ENCODE assay signal across 26 cellular contexts in the genomic region with DNA sequence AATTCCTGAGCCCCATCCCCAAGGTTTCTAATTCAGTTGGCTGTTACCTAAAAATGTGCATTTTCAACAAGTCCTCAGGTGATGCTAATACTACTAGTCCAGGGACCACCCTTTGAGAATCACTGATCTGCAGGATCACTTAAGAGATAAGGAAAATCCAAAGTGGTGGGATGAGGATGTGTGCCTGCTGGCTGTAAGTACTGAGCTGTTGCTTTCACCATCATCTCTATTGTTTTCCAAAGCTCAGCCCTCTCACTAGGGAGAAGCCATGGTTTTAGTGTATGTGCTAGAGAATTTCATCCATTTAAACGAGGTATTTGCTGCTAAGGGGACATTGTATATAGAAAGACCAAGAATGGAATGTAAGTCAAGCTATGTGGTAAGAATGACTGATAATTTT.
A peak's percentile ranks its signal among the peaks of the same experiment; 100 is the strongest.
DNase-seq lines count a peak whose midpoint lies in the region; FAIRE-seq and TF ChIP-seq lines count a peak whose summit lies in the region.
"Had no signal": no experiment of that assay in that cellular context is flagged by ENCODE, and none has a peak within 500 bp of the region (broad histone marks: within the 10 kb centered on the region; RNA-seq: fewer than 3 reads in every experiment).

No MANE protein-coding gene starts in this region.

- peak overlapping the region; percentile 18; the same call in 1 of the 2 replicates for H2AFZ ChIP-seq in H1 (ENCODE audit: low read length)
- no peak overlapping the region for H2AFZ ChIP-seq in neuronal stem cell (ENCODE audit: low read length)
- H2AFZ ChIP-seq: GM23248 had no signal

- H4K91ac ChIP-seq in H1 (replicated peaks; ENCODE audit: insufficient read length, low read length) (no peak overlapping the region), neuronal stem cell (ENCODE audit: low read depth, low read length, poor library complexity) (no peak overlapping the region)

- no peak overlapping the region for H2BK120ac ChIP-seq in H1 (replicated peaks; ENCODE audit: low read depth, low read length)
- no peak overlapping the region for H2BK120ac ChIP-seq in neuronal stem cell (ENCODE audit: low read depth, low read length)

- no peak overlapping the region for H2BK5ac ChIP-seq in H1 (ENCODE audit: low read depth, low read length)
- H2BK5ac ChIP-seq in neuronal stem cell (ENCODE audit: low read length), result no peak overlapping the region

- H3K4ac ChIP-seq in H1 (replicated peaks; ENCODE audit: insufficient read length, low read depth, low read length), result no peak overlapping the region
- H3K4ac ChIP-seq in neuronal stem cell (ENCODE audit: low read length), result no peak overlapping the region

- intact Hi-C loops in tibial artery (cut with DNase I; ENCODE audit: low total_unique reads), result no loop called here

- H3K27ac ChIP-seq in H1 (ENCODE audit: low read depth, low read length) (no peak overlapping the region), neuronal stem cell (replicated peaks; ENCODE audit: low read length) (no peak overlapping the region), caudate nucleus (ENCODE audit: low read depth, low read length) (no peak overlapping the region), tibial artery (no peak overlapping the region)
- H3K27ac ChIP-seq: A549, GM23248 had no signal

- H2BK20ac ChIP-seq in H1 (ENCODE audit: low read length), result no peak overlapping the region

- POLR2A ChIA-PET in H1 (lab: Charles Lee; ENCODE audit: partially characterized antibody), result no interaction called here

- no peaks in the 10 kb centered on the region for H3K4me1 Mint-ChIP-seq in activated T-cell treated with anti-CD3 and anti-CD28 coated beads, Interleukin-2, amount 50 U/mL, for 24 hours (ENCODE audit: low read depth)
- H3K4me1 Mint-ChIP-seq: B cell, CD14-positive monocyte had no signal

- TF ChIP-seq CTCF in H1 (IDR thresholded peaks at IDR 0.05; ENCODE audit: control extremely low read depth in 1 of 3, insufficient read depth in 1 of 3, low read depth in 1 of 3, low read length in 3 of 3) (no peak), tibial artery (IDR thresholded peaks at IDR 0.05) (no peak)

- H3K14ac ChIP-seq in H1 (ENCODE audit: insufficient read length), result no peak overlapping the region
- H3K14ac ChIP-seq in neuronal stem cell (ENCODE audit: low read length), result no peak overlapping the region

- H2BK12ac ChIP-seq in H1 (ENCODE audit: low read depth, low read length) (no peak overlapping the region), neuronal stem cell (ENCODE audit: low read length) (no peak overlapping the region)

- no peak for TF ChIP-seq EP300 in H1 (IDR thresholded peaks at IDR 0.05; ENCODE audit: borderline replicate concordance in 1 of 2, low read depth in 2 of 2, low read length in 2 of 2)

- no peaks in the 10 kb centered on the region for H3K27me3 ChIP-seq in NT2/D1 (ENCODE audit: insufficient read depth, insufficient read length)
- H3K27me3 ChIP-seq in H1 (replicated peaks in 1 of 4; ENCODE audit: control insufficient read depth in 3 of 4, extremely low read depth in 1 of 4, insufficient read depth in 3 of 4, low read length in 3 of 4), result no peaks in the 10 kb centered on the region
- no peaks in the 10 kb centered on the region for H3K27me3 ChIP-seq in neuronal stem cell (ENCODE audit: control insufficient read depth in 3 of 3, insufficient read depth in 3 of 3, low read depth in 1 of 3, low read length in 3 of 3)
- no peaks in the 10 kb centered on the region for H3K27me3 ChIP-seq in tibial artery

- H3K36me3 ChIP-seq in NT2/D1 (ENCODE audit: insufficient read depth, insufficient read length, low read length), result no peaks in the 10 kb centered on the region
- H3K36me3 ChIP-seq in H1 (ENCODE audit: control insufficient read depth in 2 of 4, insufficient read depth in 4 of 4, low read length in 3 of 4), result no peaks in the 10 kb centered on the region
- no peaks in the 10 kb centered on the region for H3K36me3 ChIP-seq in neuronal stem cell (replicated peaks in 1 of 2; ENCODE audit: control insufficient read depth in 2 of 2, insufficient read depth in 2 of 2, low read length in 2 of 2)
- H3K36me3 ChIP-seq in tibial artery, result no peaks in the 10 kb centered on the region

- H3K9ac ChIP-seq in NT2/D1 (ENCODE audit: insufficient read length, low read depth), result no peak overlapping the region
- no peak overlapping the region for H3K9ac ChIP-seq in H1 (replicated peaks in 1 of 4; ENCODE audit: extremely low read depth in 1 of 4, low read depth in 3 of 4, low read length in 3 of 4)
- H3K9ac ChIP-seq in neuronal stem cell (ENCODE audit: low read depth, low read length, poor library complexity), result no peak overlapping the region
- H3K9ac ChIP-seq: GM23248 had no signal

- CTCF ChIA-PET in H1 (lab: Charles Lee; ENCODE audit: partially characterized antibody), result interaction anchor here (2.1 kb wide), 1 partner anchor 8 kb away, joined by 6 read pairs; no protein-coding TSS in a partner anchor

- no peak for FAIRE-seq in H1 (lab: Jason Lieb, UNC)
- FAIRE-seq: A549, D721Med, GM12878 had no signal

- H3K9me3 Mint-ChIP-seq in activated T-cell treated with anti-CD3 and anti-CD28 coated beads, Interleukin-2, amount 50 U/mL, for 24 hours, result no peaks in the 10 kb centered on the region

- no peak for TF ChIP-seq POLR2A in H1 (IDR thresholded peaks at IDR 0.05; ENCODE audit: control extremely low read depth in 1 of 2, low read depth in 2 of 2, low read length in 2 of 2)

- H4K5ac ChIP-seq in H1 (ENCODE audit: insufficient read length, low read depth, low read length), result no peak overlapping the region

- H3K4me3 ChIP-seq in NT2/D1 (ENCODE audit: insufficient read length, low read depth), result no peak overlapping the region
- H3K4me3 ChIP-seq in H1 (ENCODE audit: extremely low read depth in 1 of 4, insufficient read depth in 2 of 4, low read depth in 3 of 4, low read length in 4 of 4), result no peak overlapping the region
- no peak overlapping the region for H3K4me3 ChIP-seq in neuronal stem cell (ENCODE audit: low read length in 2 of 2)
- no peak overlapping the region for H3K4me3 ChIP-seq in tibial artery
- H3K4me3 ChIP-seq: A549, GM12878, GM23248 had no signal

- 68% methylated on average over 1 of the region's 1 CpG; no CpG with 5 or more reads in 1 of the 2 experiments for WGBS in H1 (ENCODE audit: extremely low coverage in 1 of 2, insufficient coverage in 1 of 2, insufficient read length in 1 of 2, insufficient replicate concordance in 2 of 2, low coverage in 1 of 2, low lambda C conversion rate in 2 of 2, missing lambda C conversion rate in 1 of 2), 2 experiments
- WGBS in neuronal stem cell (ENCODE audit: extremely low coverage in 2 of 2, insufficient read length in 2 of 2, insufficient replicate concordance in 1 of 2), 2 donors, result no CpG with 5 or more reads among the region's 1 CpG

- no peaks in the 10 kb centered on the region for H3K79me1 ChIP-seq in H1 (ENCODE audit: low read depth, low read length)
- H3K79me1 ChIP-seq in neuronal stem cell (ENCODE audit: low read depth, low read length), result no peaks in the 10 kb centered on the region

- H3K27me3 Mint-ChIP-seq in activated T-cell treated with anti-CD3 and anti-CD28 coated beads, Interleukin-2, amount 50 U/mL, for 24 hours, result no peaks in the 10 kb centered on the region
- H3K27me3 Mint-ChIP-seq: B cell had no signal

- TF ChIP-seq RAD21 in H1 (IDR thresholded peaks at IDR 0.05 in 1 of 2, conservative IDR thresholded peaks at IDR 0.05 in 1 of 2; ENCODE audit: low read depth in 2 of 2, low read length in 2 of 2), result no peak

- H2AK5ac ChIP-seq in H1 (ENCODE audit: low read depth, low read length) (no peak overlapping the region), neuronal stem cell (ENCODE audit: low read depth, low read length) (no peak overlapping the region)

- peak; percentile 60 for DNase-seq in NT2/D1 (ENCODE audit: low read depth, low spot score)
- no peak for DNase-seq in H1 (ENCODE audit: low read depth in 1 of 2, low spot score in 2 of 2)
- peak; percentile 32 for DNase-seq in iris pigment epithelial cell (ENCODE audit: low read depth)
- DNase-seq in neuronal stem cell (ENCODE audit: low spot score), result peak; percentile 6
- DNase-seq in activated T-cell treated with anti-CD3 and anti-CD28 coated beads, Interleukin-2, amount 50 U/mL, for 24 hours, result no peak
- no peak for DNase-seq in caudate nucleus (lab: John Stamatoyannopoulos, UW)
- no peak for DNase-seq in tibial artery
- DNase-seq in NCI-H1105 (lab: John Stamatoyannopoulos, UW), result no peak
- DNase-seq: DND-41; GM23248; KBM-7; MM.1S; NCI-H1048; NCI-H1436; NCI-H2029; NCI-H2171; NCI-H345; NCI-H524; NCI-H774; NK-92 treated with Interleukin-12 subunit alpha and Interleukin-12 subunit beta, amount 100 ng/mL, for 24 hours; SIG-M5 had no signal

- H3K56ac ChIP-seq in H1 (replicated peaks; ENCODE audit: insufficient read length, low read depth, low read length), result no peak overlapping the region

- H3K4me2 ChIP-seq in H1 (ENCODE audit: insufficient read depth in 1 of 2, low read depth in 2 of 2, low read length in 2 of 2) (no peak overlapping the region), neuronal stem cell (ENCODE audit: insufficient read depth, low read length, poor library complexity, severe bottlenecking) (no peak overlapping the region)
- H3K4me2 ChIP-seq: A549 had no signal

- no peaks in the 10 kb centered on the region for H3K36me3 Mint-ChIP-seq in activated T-cell treated with anti-CD3 and anti-CD28 coated beads, Interleukin-2, amount 50 U/mL, for 24 hours (ENCODE audit: low read depth)
- H3K36me3 Mint-ChIP-seq: CD14-positive monocyte had no signal

- no peak overlapping the region for H3K23ac ChIP-seq in H1 (ENCODE audit: insufficient read length)
- H3K23ac ChIP-seq in neuronal stem cell (ENCODE audit: low read depth, low read length, poor library complexity), result no peak overlapping the region

- H3K79me2 ChIP-seq in H1 (ENCODE audit: control insufficient read depth in 1 of 2, insufficient read depth in 2 of 2, low read length in 2 of 2), result no peaks in the 10 kb centered on the region

- H3K18ac ChIP-seq in H1 (ENCODE audit: extremely low read depth, low read length) (no peak overlapping the region), neuronal stem cell (ENCODE audit: low read length) (no peak overlapping the region)

- no peaks in the 10 kb centered on the region for H4K20me1 ChIP-seq in H1 (replicated peaks in 1 of 2; ENCODE audit: control insufficient read depth in 1 of 2, insufficient read depth in 2 of 2, low read length in 2 of 2)

- H3K9me3 ChIP-seq in NT2/D1 (ENCODE audit: insufficient read depth, low read length), result no peaks in the 10 kb centered on the region
- H3K9me3 ChIP-seq in H1 (ENCODE audit: insufficient read depth in 2 of 2, low read depth in 1 of 2, low read length in 1 of 2), result no peaks in the 10 kb centered on the region
- H3K9me3 ChIP-seq in neuronal stem cell (replicated peaks in 1 of 2; ENCODE audit: control insufficient read depth in 2 of 2, insufficient read depth in 1 of 2, low read depth in 1 of 2, low read length in 2 of 2), result no peaks in the 10 kb centered on the region
- H3K9me3 ChIP-seq in tibial artery, result no peaks in the 10 kb centered on the region
- H3K9me3 ChIP-seq: A549 had no signal

- H4K8ac ChIP-seq in H1 (ENCODE audit: extremely low read depth, insufficient read depth, low read length) (no peak overlapping the region), neuronal stem cell (ENCODE audit: low read depth, low read length) (no peak overlapping the region)

- no peaks in the 10 kb centered on the region for H3K23me2 ChIP-seq in H1 (ENCODE audit: low read depth, low read length)

- no peak overlapping the region for H3K4me3 Mint-ChIP-seq in activated T-cell treated with anti-CD3 and anti-CD28 coated beads, Interleukin-2, amount 50 U/mL, for 24 hours
- H3K4me3 Mint-ChIP-seq: B cell, CD14-positive monocyte had no signal

- H2BK15ac ChIP-seq in H1 (ENCODE audit: low read length) (no peak overlapping the region), neuronal stem cell (ENCODE audit: low read length) (no peak overlapping the region)

- no peak overlapping the region for H3K27ac Mint-ChIP-seq in activated T-cell treated with anti-CD3 and anti-CD28 coated beads, Interleukin-2, amount 50 U/mL, for 24 hours
- H3K27ac Mint-ChIP-seq: B cell, CD14-positive monocyte had no signal

- no peaks in the 10 kb centered on the region for H3K4me1 ChIP-seq in NT2/D1 (ENCODE audit: insufficient read depth, insufficient read length)
- H3K4me1 ChIP-seq in H1 (replicated peaks in 1 of 4; ENCODE audit: control insufficient read depth in 3 of 4, insufficient read depth in 4 of 4, low read length in 3 of 4), result no peaks in the 10 kb centered on the region
- peaks cover 0 to 3% of the 10 kb centered on the region in 2 donors for H3K4me1 ChIP-seq in neuronal stem cell (ENCODE audit: control insufficient read depth in 2 of 2, insufficient read depth in 1 of 2, low read depth in 1 of 2, low read length in 2 of 2)
- H3K4me1 ChIP-seq in tibial artery, result peaks cover 0 to 31% (median 0%) of the 10 kb centered on the region in 4 donors

Comparison
In these comparisons a context has a peak if more than half of its experiments do, and no peak if none do; other contexts are left out.
1. DNase-seq: peak in NT2/D1 (single experiment), iris pigment epithelial cell (single experiment) and neuronal stem cell (single experiment); none in H1 (0 of 2), activated T-cell treated with anti-CD3 and anti-CD28 coated beads, Interleukin-2, amount 50 U/mL, for 24 hours (single experiment), caudate nucleus (0 of 61), tibial artery (0 of 2) and NCI-H1105 (single experiment).